In genomic region chr1:75472089-75472970, GRCh38 we compare ENCODE assay signal across 1 cellular context.
TF ChIP-seq lines count a peak whose summit lies in the region.

No MANE protein-coding gene starts in this region.

TF ChIP-seq in K562, 482 proteins besides CTCF, POLR2A, EP300 and RAD21 (continued from another document):
- TF ChIP-seq KDM1A (IDR thresholded peaks at IDR 0.05) = peak; percentile 14 to 22; a peak in 1 of 4 replicates
- peak; percentile 80 for TF ChIP-seq SOX6 (IDR thresholded peaks at IDR 0.05)
- TF ChIP-seq SAP30 (IDR thresholded peaks at IDR 0.05; ENCODE audit: borderline replicate concordance, insufficient read depth, low read depth, low read length, poor library complexity, severe bottlenecking) = no peak
- peak; percentile 81 for TF ChIP-seq KLF16 (IDR thresholded peaks at IDR 0.05)
- TF ChIP-seq GATA2 (CRISPR knock-in tag; IDR thresholded peaks at IDR 0.05) = peak; percentile 39; the same call in 1 of the 2 replicates
- TF ChIP-seq, protein P1, sequence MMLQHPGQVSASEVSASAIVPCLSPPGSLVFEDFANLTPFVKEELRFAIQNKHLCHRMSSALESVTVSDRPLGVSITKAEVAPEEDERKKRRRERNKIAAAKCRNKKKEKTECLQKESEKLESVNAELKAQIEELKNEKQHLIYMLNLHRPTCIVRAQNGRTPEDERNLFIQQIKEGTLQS (IDR thresholded peaks at IDR 0.05) = 0 out of 2 replicates have a peak, but pooled peaks have one; percentile 12
- TF ChIP-seq, protein P1 (CRISPR knock-in tag; conservative IDR thresholded peaks at IDR 0.05) = no peak
- TF ChIP-seq TRIM24 (IDR thresholded peaks at IDR 0.05) = peak in 1 of 2 experiments; percentile 58; a peak in 2 of 4 replicates
- TF ChIP-seq TAL1 (IDR thresholded peaks at IDR 0.05) = peak; percentile 93
- TF ChIP-seq FOXK2 (conservative IDR thresholded peaks at IDR 0.05 in 1 of 2, IDR thresholded peaks at IDR 0.05 in 1 of 2; ENCODE audit: low read depth in 2 of 2) = 0 out of 4 replicates have a peak, but pooled peaks of 1 of the 2 experiments have one; percentile 23
- no peak for TF ChIP-seq PCBP1 (IDR thresholded peaks at IDR 0.05; ENCODE audit: low read depth, low read length, poor library complexity, severe bottlenecking)
- TF ChIP-seq BCL6 (CRISPR knock-in tag; IDR thresholded peaks at IDR 0.05) = no peak
- TF ChIP-seq LARP7 (IDR thresholded peaks at IDR 0.05) = no peak
- peak; percentile 81 for TF ChIP-seq FOXM1 (IDR thresholded peaks at IDR 0.05; ENCODE audit: low read depth)
- no peak for TF ChIP-seq FOXM1 (CRISPR knock-in tag; IDR thresholded peaks at IDR 0.05; ENCODE audit: low read depth)
- TF ChIP-seq, protein P2, sequence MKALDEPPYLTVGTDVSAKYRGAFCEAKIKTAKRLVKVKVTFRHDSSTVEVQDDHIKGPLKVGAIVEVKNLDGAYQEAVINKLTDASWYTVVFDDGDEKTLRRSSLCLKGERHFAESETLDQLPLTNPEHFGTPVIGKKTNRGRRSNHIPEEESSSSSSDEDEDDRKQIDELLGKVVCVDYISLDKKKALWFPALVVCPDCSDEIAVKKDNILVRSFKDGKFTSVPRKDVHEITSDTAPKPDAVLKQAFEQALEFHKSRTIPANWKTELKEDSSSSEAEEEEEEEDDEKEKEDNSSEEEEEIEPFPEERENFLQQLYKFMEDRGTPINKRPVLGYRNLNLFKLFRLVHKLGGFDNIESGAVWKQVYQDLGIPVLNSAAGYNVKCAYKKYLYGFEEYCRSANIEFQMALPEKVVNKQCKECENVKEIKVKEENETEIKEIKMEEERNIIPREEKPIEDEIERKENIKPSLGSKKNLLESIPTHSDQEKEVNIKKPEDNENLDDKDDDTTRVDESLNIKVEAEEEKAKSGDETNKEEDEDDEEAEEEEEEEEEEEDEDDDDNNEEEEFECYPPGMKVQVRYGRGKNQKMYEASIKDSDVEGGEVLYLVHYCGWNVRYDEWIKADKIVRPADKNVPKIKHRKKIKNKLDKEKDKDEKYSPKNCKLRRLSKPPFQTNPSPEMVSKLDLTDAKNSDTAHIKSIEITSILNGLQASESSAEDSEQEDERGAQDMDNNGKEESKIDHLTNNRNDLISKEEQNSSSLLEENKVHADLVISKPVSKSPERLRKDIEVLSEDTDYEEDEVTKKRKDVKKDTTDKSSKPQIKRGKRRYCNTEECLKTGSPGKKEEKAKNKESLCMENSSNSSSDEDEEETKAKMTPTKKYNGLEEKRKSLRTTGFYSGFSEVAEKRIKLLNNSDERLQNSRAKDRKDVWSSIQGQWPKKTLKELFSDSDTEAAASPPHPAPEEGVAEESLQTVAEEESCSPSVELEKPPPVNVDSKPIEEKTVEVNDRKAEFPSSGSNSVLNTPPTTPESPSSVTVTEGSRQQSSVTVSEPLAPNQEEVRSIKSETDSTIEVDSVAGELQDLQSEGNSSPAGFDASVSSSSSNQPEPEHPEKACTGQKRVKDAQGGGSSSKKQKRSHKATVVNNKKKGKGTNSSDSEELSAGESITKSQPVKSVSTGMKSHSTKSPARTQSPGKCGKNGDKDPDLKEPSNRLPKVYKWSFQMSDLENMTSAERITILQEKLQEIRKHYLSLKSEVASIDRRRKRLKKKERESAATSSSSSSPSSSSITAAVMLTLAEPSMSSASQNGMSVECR (CRISPR knock-in tag; IDR thresholded peaks at IDR 0.05) = no peak
- TF ChIP-seq LEF1 (IDR thresholded peaks at IDR 0.05) = no peak; the same call in 1 of the 2 replicates
- no peak for TF ChIP-seq HDAC8 (tag; IDR thresholded peaks at IDR 0.05)
- peak; percentile 88 for TF ChIP-seq CBFA2T2 (conservative IDR thresholded peaks at IDR 0.05)
- TF ChIP-seq, protein P3, sequence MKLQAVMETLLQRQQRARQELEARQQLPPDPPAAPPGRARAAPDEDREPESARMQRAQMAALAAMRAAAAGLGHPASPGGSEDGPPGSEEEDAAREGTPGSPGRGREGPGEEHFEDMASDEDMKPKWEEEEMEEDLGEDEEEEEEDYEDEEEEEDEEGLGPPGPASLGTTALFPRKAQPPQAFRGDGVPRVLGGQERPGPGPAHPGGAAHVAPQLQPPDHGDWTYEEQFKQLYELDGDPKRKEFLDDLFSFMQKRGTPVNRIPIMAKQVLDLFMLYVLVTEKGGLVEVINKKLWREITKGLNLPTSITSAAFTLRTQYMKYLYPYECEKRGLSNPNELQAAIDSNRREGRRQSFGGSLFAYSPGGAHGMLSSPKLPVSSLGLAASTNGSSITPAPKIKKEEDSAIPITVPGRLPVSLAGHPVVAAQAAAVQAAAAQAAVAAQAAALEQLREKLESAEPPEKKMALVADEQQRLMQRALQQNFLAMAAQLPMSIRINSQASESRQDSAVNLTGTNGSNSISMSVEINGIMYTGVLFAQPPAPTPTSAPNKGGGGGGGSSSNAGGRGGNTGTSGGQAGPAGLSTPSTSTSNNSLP (IDR thresholded peaks at IDR 0.05; ENCODE audit: borderline replicate concordance, low read depth, low read length) = peak; percentile 97; the same call in 1 of the 2 replicates
- no peak for TF ChIP-seq KDM4B (IDR thresholded peaks at IDR 0.05; ENCODE audit: borderline replicate concordance in 2 of 2, low read depth in 1 of 2)
- TF ChIP-seq C11orf30 (IDR thresholded peaks at IDR 0.05; ENCODE audit: low read depth) = no peak
